1 cellular context compared by ENCODE assay signal in the genomic region with DNA sequence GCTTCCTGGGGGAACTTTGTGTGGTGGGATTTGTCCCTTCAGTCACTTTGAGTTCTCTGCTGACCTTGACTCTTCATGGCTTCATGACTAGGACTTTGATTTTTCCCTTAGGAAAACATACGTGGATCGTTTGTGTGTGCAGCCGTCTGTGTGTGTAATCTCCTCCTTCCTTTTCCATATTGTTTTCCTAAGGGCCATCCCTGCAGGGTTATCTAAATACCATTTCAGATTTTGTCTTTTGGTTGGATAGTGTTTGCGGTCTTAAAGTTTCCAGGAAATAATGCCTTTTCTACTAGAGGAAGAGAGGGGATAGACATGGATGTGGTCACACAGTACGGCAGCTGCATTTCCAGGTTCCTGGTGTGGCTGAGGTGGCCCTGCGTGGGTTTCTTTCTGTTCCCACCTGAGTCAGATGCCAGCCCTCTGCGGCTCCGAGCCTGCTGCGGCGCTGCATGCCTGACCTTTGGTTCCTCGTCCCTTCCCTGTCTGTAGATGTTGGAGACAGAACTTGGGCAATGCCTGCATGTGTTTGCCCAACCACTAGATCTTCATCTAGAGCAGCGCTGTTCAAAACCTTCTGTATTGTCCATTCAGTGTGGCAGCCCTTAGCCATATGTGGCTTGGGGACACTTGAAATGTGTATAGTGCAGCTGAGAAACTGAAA.
TF ChIP-seq lines count a peak whose summit lies in the region.

No MANE protein-coding gene starts in this region.

TF ChIP-seq in HepG2, 621 proteins besides CTCF, POLR2A, EP300 and RAD21 (continued from another document and continues in another):
- TF ChIP-seq NR3C1 (CRISPR knock-in tag; IDR thresholded peaks at IDR 0.05), result no peak
- TF ChIP-seq SMARCC2 (IDR thresholded peaks at IDR 0.05), result no peak
- TF ChIP-seq, protein P1, sequence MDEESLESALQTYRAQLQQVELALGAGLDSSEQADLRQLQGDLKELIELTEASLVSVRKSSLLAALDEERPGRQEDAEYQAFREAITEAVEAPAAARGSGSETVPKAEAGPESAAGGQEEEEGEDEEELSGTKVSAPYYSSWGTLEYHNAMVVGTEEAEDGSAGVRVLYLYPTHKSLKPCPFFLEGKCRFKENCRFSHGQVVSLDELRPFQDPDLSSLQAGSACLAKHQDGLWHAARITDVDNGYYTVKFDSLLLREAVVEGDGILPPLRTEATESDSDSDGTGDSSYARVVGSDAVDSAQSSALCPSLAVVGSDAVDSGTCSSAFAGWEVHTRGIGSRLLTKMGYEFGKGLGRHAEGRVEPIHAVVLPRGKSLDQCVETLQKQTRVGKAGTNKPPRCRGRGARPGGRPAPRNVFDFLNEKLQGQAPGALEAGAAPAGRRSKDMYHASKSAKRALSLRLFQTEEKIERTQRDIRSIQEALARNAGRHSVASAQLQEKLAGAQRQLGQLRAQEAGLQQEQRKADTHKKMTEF (CRISPR knock-in tag; IDR thresholded peaks at IDR 0.05), result peak; percentile 51; the same call in 1 of the 2 replicates
- TF ChIP-seq REPIN1 (CRISPR knock-in tag; IDR thresholded peaks at IDR 0.05; ENCODE audit: borderline replicate concordance, low read depth), result no peak
- no peak for TF ChIP-seq GPBP1L1 (CRISPR knock-in tag; IDR thresholded peaks at IDR 0.05)
- peak; percentile 62 for TF ChIP-seq SRF (IDR thresholded peaks at IDR 0.05; ENCODE audit: low read depth, low read length)
- TF ChIP-seq ZNF256 (CRISPR knock-in tag; conservative IDR thresholded peaks at IDR 0.05), result no peak
- no peak for TF ChIP-seq ZMAT3 (CRISPR knock-in tag; conservative IDR thresholded peaks at IDR 0.05)
- TF ChIP-seq FOXO4 (CRISPR knock-in tag; conservative IDR thresholded peaks at IDR 0.05), result no peak
- no peak for TF ChIP-seq ZNF282 (IDR thresholded peaks at IDR 0.05; ENCODE audit: partially characterized antibody)
- no peak for TF ChIP-seq MEF2D (CRISPR knock-in tag; IDR thresholded peaks at IDR 0.05)
- no peak for TF ChIP-seq CERS6 (CRISPR knock-in tag; IDR thresholded peaks at IDR 0.05)
- TF ChIP-seq, protein P2, sequence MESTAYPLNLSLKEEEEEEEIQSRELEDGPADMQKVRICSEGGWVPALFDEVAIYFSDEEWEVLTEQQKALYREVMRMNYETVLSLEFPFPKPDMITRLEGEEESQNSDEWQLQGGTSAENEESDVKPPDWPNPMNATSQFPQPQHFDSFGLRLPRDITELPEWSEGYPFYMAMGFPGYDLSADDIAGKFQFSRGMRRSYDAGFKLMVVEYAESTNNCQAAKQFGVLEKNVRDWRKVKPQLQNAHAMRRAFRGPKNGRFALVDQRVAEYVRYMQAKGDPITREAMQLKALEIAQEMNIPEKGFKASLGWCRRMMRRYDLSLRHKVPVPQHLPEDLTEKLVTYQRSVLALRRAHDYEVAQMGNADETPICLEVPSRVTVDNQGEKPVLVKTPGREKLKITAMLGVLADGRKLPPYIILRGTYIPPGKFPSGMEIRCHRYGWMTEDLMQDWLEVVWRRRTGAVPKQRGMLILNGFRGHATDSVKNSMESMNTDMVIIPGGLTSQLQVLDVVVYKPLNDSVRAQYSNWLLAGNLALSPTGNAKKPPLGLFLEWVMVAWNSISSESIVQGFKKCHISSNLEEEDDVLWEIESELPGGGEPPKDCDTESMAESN (CRISPR knock-in tag; conservative IDR thresholded peaks at IDR 0.05), result no peak
- TF ChIP-seq MEIS1 (CRISPR knock-in tag; IDR thresholded peaks at IDR 0.05; ENCODE audit: borderline replicate concordance), result no peak
- TF ChIP-seq ZNF747 (CRISPR knock-in tag; IDR thresholded peaks at IDR 0.05; ENCODE audit: borderline replicate concordance), result no peak
- TF ChIP-seq ZNF816 (CRISPR knock-in tag; IDR thresholded peaks at IDR 0.05; ENCODE audit: borderline replicate concordance), result no peak
- TF ChIP-seq ZFX (CRISPR knock-in tag; IDR thresholded peaks at IDR 0.05; ENCODE audit: low read depth), result no peak
- no peak; the same call in 1 of the 2 replicates for TF ChIP-seq ZNF205 (CRISPR knock-in tag; IDR thresholded peaks at IDR 0.05)
- TF ChIP-seq NKX3-1 (CRISPR knock-in tag; IDR thresholded peaks at IDR 0.05), result no peak
- TF ChIP-seq ZNF264 (CRISPR knock-in tag; IDR thresholded peaks at IDR 0.05), result peak; percentile 36; the same call in 1 of the 2 replicates
- TF ChIP-seq, protein P3, sequence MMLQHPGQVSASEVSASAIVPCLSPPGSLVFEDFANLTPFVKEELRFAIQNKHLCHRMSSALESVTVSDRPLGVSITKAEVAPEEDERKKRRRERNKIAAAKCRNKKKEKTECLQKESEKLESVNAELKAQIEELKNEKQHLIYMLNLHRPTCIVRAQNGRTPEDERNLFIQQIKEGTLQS (CRISPR knock-in tag; IDR thresholded peaks at IDR 0.05), result 0 out of 2 replicates have a peak, but pooled peaks have one; percentile 41
- 0 out of 2 replicates have a peak, but pooled peaks have one; percentile 39 for TF ChIP-seq NFIC (IDR thresholded peaks at IDR 0.05; ENCODE audit: low read length)
- TF ChIP-seq ZNF350 (CRISPR knock-in tag; IDR thresholded peaks at IDR 0.05; ENCODE audit: borderline replicate concordance, low read depth), result no peak
- no peak for TF ChIP-seq JARID2 (CRISPR knock-in tag; IDR thresholded peaks at IDR 0.05; ENCODE audit: insufficient replicate concordance)
- TF ChIP-seq, protein P4, sequence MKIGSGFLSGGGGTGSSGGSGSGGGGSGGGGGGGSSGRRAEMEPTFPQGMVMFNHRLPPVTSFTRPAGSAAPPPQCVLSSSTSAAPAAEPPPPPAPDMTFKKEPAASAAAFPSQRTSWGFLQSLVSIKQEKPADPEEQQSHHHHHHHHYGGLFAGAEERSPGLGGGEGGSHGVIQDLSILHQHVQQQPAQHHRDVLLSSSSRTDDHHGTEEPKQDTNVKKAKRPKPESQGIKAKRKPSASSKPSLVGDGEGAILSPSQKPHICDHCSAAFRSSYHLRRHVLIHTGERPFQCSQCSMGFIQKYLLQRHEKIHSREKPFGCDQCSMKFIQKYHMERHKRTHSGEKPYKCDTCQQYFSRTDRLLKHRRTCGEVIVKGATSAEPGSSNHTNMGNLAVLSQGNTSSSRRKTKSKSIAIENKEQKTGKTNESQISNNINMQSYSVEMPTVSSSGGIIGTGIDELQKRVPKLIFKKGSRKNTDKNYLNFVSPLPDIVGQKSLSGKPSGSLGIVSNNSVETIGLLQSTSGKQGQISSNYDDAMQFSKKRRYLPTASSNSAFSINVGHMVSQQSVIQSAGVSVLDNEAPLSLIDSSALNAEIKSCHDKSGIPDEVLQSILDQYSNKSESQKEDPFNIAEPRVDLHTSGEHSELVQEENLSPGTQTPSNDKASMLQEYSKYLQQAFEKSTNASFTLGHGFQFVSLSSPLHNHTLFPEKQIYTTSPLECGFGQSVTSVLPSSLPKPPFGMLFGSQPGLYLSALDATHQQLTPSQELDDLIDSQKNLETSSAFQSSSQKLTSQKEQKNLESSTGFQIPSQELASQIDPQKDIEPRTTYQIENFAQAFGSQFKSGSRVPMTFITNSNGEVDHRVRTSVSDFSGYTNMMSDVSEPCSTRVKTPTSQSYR (CRISPR knock-in tag; IDR thresholded peaks at IDR 0.05; ENCODE audit: borderline replicate concordance), result 0 out of 2 replicates have a peak, but pooled peaks have one; percentile 39
- TF ChIP-seq MATR3 (CRISPR knock-in tag; IDR thresholded peaks at IDR 0.05), result no peak
- no peak for TF ChIP-seq FOXP1 (IDR thresholded peaks at IDR 0.05)
- no peak for TF ChIP-seq FOXP1 (CRISPR knock-in tag; IDR thresholded peaks at IDR 0.05)
- no peak for TF ChIP-seq CCAR2 (optimal IDR thresholded peaks at IDR 0.05; ENCODE audit: low read depth, low read length)
- no peak for TF ChIP-seq NFYC (CRISPR knock-in tag; IDR thresholded peaks at IDR 0.05)
- TF ChIP-seq, protein P5, sequence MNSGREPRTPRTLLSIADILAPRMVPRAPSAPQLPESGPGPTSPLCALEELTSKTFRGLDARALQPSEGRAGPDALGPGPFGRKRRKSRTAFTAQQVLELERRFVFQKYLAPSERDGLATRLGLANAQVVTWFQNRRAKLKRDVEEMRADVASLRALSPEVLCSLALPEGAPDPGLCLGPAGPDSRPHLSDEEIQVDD (CRISPR knock-in tag; IDR thresholded peaks at IDR 0.05; ENCODE audit: borderline replicate concordance), result no peak
- TF ChIP-seq ZFP82 (CRISPR knock-in tag; IDR thresholded peaks at IDR 0.05; ENCODE audit: borderline replicate concordance), result no peak
- no peak for TF ChIP-seq KDM4B (CRISPR knock-in tag; IDR thresholded peaks at IDR 0.05)
- no peak for TF ChIP-seq ZC3H13 (CRISPR knock-in tag; IDR thresholded peaks at IDR 0.05)
- no peak for TF ChIP-seq KLF15 (CRISPR knock-in tag; IDR thresholded peaks at IDR 0.05; ENCODE audit: borderline replicate concordance)
- peak; percentile 57 for TF ChIP-seq KDM1A (CRISPR knock-in tag; IDR thresholded peaks at IDR 0.05)
- no peak for TF ChIP-seq ZNF484 (CRISPR knock-in tag; IDR thresholded peaks at IDR 0.05; ENCODE audit: borderline replicate concordance, low read depth)
- TF ChIP-seq ZBTB25 (CRISPR knock-in tag; IDR thresholded peaks at IDR 0.05), result no peak
- no peak for TF ChIP-seq NAIF1 (CRISPR knock-in tag; IDR thresholded peaks at IDR 0.05; ENCODE audit: borderline replicate concordance)
- TF ChIP-seq ZNF788 (CRISPR knock-in tag; IDR thresholded peaks at IDR 0.05; ENCODE audit: borderline replicate concordance), result no peak
- TF ChIP-seq ZNF792 (CRISPR knock-in tag; IDR thresholded peaks at IDR 0.05), result no peak
- TF ChIP-seq ZHX2 (IDR thresholded peaks at IDR 0.05; ENCODE audit: low read depth), result no peak
- TF ChIP-seq ZHX2 (CRISPR knock-in tag; IDR thresholded peaks at IDR 0.05; ENCODE audit: borderline replicate concordance), result no peak; the same call in 1 of the 2 replicates
